ENCODE assay signal across 7 cellular contexts in the genomic region with DNA sequence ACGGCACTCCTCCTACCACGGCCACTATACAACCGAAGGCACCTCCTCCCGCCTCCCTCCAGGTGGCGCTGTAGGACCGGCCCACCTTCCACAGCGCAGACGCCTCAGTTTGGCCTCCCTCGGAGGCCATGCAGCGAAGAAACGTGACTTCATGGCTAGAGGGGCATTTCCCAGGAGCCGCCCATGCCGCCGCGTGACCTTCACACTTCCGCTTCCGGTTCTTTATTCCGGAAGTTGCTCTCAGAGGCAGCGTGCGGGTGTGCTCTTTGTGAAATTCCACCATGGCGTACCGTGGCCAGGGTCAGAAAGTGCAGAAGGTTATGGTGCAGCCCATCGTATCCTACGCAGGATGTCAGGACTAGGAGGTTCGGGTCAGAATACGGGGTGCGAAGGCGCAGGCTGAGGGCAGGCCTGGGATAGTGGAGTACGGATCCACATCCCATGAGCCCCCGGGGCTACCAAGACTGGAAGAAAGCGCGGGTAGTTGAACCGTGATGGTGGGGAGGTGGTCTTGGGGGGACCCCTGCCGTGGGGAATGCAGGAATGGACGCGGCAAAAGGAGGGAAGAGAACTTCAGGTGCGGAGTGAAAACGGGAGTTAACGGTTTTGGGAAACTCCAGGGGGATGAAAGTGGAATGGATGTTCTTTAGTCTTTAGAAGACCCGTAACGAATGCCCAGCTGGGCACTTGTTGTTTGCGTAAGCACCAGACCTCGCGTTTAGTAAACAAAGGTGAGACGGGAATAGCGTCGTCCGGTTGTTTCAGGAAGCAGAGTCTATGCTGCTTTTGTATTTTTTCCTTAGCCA. TPM values are rescaled to one million over a fixed set of nuclear protein-coding genes. Genes with fewer than 3 reads are reported as not detected.
DNase-seq lines count a peak whose midpoint lies in the region; ATAC-seq and TF ChIP-seq lines count a peak whose summit lies in the region.

A gene (plus strand): TSS at position 221 of the 806 bp plus-strand sequence. CDS start 61 bp downstream, at position 282.

- DNase-seq in NCI-H2029 treated with DMSO at 0.1 percent for 48 hours (lab: John Stamatoyannopoulos, UW) = peak; percentile 87
- DNase-seq in T-helper 9 cell = peak; percentile 97
- DNase-seq in astrocyte of the cerebellum (ENCODE audit: low read depth) = peak; percentile 96
- DNase-seq in hepatocyte (ENCODE audit: low spot score) = peak; percentile 98
- peak; percentile 97 for DNase-seq in retina

- H3K4me3 ChIP-seq in astrocyte of the cerebellum (ENCODE audit: low read depth, low read length) (peak within 1 kb of the TSS; percentile 89), hepatocyte (peak within 1 kb of the TSS; percentile 56)

- H3K27ac ChIP-seq in hepatocyte = peak within 1 kb of the TSS; percentile 84

- peak within 1 kb of the TSS; percentile 59 for H2AFZ ChIP-seq in hepatocyte

- peak within 1 kb of the TSS; percentile 93 for H3K4me2 ChIP-seq in hepatocyte

- peaks cover 27% of the 10 kb centered on the region for H3K79me2 ChIP-seq in hepatocyte

- TF ChIP-seq CTCF in astrocyte of the cerebellum (IDR thresholded peaks at IDR 0.05; ENCODE audit: low read depth, low read length, missing control alignments) (peak; percentile 93), hepatocyte (IDR thresholded peaks at IDR 0.05; ENCODE audit: poor library complexity) (peak; percentile 95)

- H4K20me1 ChIP-seq in hepatocyte (ENCODE audit: insufficient read depth, poor library complexity, severe bottlenecking) = no peaks in the 10 kb centered on the region

- peaks cover 10% of the 10 kb centered on the region for H3K4me1 ChIP-seq in hepatocyte (ENCODE audit: insufficient read depth)

- H3K9me3 ChIP-seq in hepatocyte (ENCODE audit: low read depth) = no peaks in the 10 kb centered on the region

- 2% methylated on average over 48 of the region's 48 CpGs for WGBS in hepatocyte (ENCODE audit: low lambda C conversion rate, missing lambda C conversion rate)

- H3K36me3 ChIP-seq in hepatocyte (replicated peaks; ENCODE audit: insufficient read depth, low read depth) = no peaks in the 10 kb centered on the region

- ATAC-seq in GM18508 (IDR thresholded peaks at IDR 0.05; ENCODE audit: insufficient read depth, unreplicated experiment) (peak; percentile 88), HG03025 (IDR thresholded peaks at IDR 0.05; ENCODE audit: low FRiP score, unreplicated experiment) (peak; percentile 97)

- in situ Hi-C loops in astrocyte of the cerebellum (cut with HindIII; ENCODE audit: low sequenced_read_pairs) = no loop called here

- H3K27me3 ChIP-seq in hepatocyte = no peaks in the 10 kb centered on the region

- H3K9me2 ChIP-seq in hepatocyte (replicated peaks; ENCODE audit: insufficient read depth) = no peaks in the 10 kb centered on the region

RNA-seq across cellular contexts. Expression of the gene that starts here (rescaled TPM):
- total RNA-seq in hepatocyte = 73.2 and 94.5 TPM in 2 replicates
- polyA plus RNA-seq in hepatocyte = 267 and 272 TPM in 2 replicates

Comparison
In these comparisons a context has a peak if more than half of its experiments do, and no peak if none do; other contexts are left out.
1. Peak in every context shown above with its lines: DNase-seq, ATAC-seq, H3K4me3 ChIP-seq and H3K27ac ChIP-seq.